Comparison of ENCODE assay signal across 37 cellular contexts in the genomic region with DNA sequence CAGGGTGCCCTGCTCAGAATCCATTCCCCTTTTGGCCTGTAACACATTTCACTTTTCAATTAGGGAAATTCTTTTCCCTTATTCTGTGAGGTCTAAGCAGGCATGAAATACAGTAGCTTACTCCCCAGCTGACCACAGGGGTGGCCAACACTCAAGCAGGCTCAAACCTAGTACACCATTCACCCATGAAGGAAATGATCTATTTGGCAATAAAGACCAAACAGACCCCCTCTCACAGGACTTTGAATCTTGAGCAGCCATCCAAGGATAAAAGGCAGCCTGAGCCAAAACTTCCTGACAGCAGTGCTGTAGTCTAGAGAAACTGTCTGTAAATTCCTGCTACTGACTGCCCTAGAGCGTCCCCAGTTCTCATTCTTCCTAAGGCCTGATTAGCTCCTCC. TPM values are rescaled to one million over a fixed set of nuclear protein-coding genes. Genes with fewer than 3 reads are reported as not detected.
DNase-seq lines count a peak whose midpoint lies in the region; ATAC-seq, FAIRE-seq and TF ChIP-seq lines count a peak whose summit lies in the region.
"Had no signal": no experiment of that assay in that cellular context is flagged by ENCODE, and none has a peak within 500 bp of the region (broad histone marks: within the 10 kb centered on the region; RNA-seq: fewer than 3 reads in every experiment).

No MANE protein-coding gene starts in this region.

- H3K36me3 Mint-ChIP-seq in activated CD8-positive, alpha-beta T cell treated with anti-CD3 and anti-CD28 coated beads for 36 hours (ENCODE audit: low read depth), result peaks cover 9% of the 10 kb centered on the region
- peaks cover 3 to 30% (median 11%) of the 10 kb centered on the region in 3 donors for H3K36me3 Mint-ChIP-seq in naive thymus-derived CD8-positive, alpha-beta T cell

- no peaks in the 10 kb centered on the region for H3K9me3 ChIP-seq in thyroid gland
- H3K9me3 ChIP-seq: BE2C had no signal

- CTCF ChIA-PET in activated CD8-positive, alpha-beta T cell treated with anti-CD3 and anti-CD28 coated beads for 36 hours (lab: Charles Lee), result no interaction called here

- intact Hi-C loops in thyroid gland (cut with DNase I), result no loop called here
- intact Hi-C loops in activated CD8-positive, alpha-beta T cell treated with anti-CD3 and anti-CD28 coated beads for 36 hours (cut with micrococcal nuclease), result no loop called here

- H3K27ac ChIP-seq in thyroid gland, result peak overlapping the region in 1 of 3 donors; percentile 35
- H3K27ac ChIP-seq: 22Rv1; A549; BLaER1; BLaER1 treated with 17β-estradiol and CSF1 and Interleukin-3, amounts not matched to agents 10 nM and 100 nM; C4-2B had no signal

- TF ChIP-seq POLR2A in thyroid gland (IDR thresholded peaks at IDR 0.05), result no peak

- FAIRE-seq in RCC 7860 (lab: Jason Lieb, UNC), result no peak
- FAIRE-seq: A204.1, A549, D721Med had no signal

- peak; percentile 80 for DNase-seq in left kidney (ENCODE audit: low read depth, low spot score)
- peak; percentile 47 for DNase-seq in renal cortical epithelial cell (ENCODE audit: low read depth)
- DNase-seq in thyroid gland, result peak; percentile 60 to 64
- DNase-seq in activated CD8-positive, alpha-beta T cell treated with anti-CD3 and anti-CD28 coated beads for 36 hours, result no peak
- no peak for DNase-seq in naive thymus-derived CD8-positive, alpha-beta T cell
- no peak for DNase-seq in RCC 7860 (ENCODE audit: low spot score)
- DNase-seq: 8988T; ACHN; AML-193; BE2C; C1 segment of cervical spinal cord; Caco-2; Calu3; CD4-positive, alpha-beta memory T cell; CD4-positive, alpha-beta T cell; CD4-positive, CD25-positive, alpha-beta regulatory T cell; CD8-positive, alpha-beta memory T cell; CD8-positive, alpha-beta T cell; COR-L47; DMS 273 treated with DMSO at 0.1 percent for 48 hours; DMS153; DMS53; DMS79; DMS79 treated with DMSO at 0.1 percent for 48 hours; DND-41; EL had no signal

- H3K4me3 ChIP-seq in thyroid gland (replicated peaks in 1 of 3), result no peak overlapping the region
- H3K4me3 ChIP-seq: A549; BLaER1; BLaER1 treated with 17β-estradiol and CSF1 and Interleukin-3, amounts not matched to agents 10 nM and 100 nM had no signal

- H3K27me3 ChIP-seq in thyroid gland, result no peaks in the 10 kb centered on the region
- H3K27me3 ChIP-seq: BE2C; BLaER1; BLaER1 treated with 17β-estradiol and CSF1 and Interleukin-3, amounts not matched to agents 10 nM and 100 nM had no signal

- TF ChIP-seq CTCF in thyroid gland (IDR thresholded peaks at IDR 0.05), result no peak
- TF ChIP-seq CTCF in activated CD8-positive, alpha-beta T cell treated with anti-CD3 and anti-CD28 coated beads for 36 hours (IDR thresholded peaks at IDR 0.05), result no peak

- H3K27me3 Mint-ChIP-seq in activated CD8-positive, alpha-beta T cell treated with anti-CD3 and anti-CD28 coated beads for 36 hours, result no peaks in the 10 kb centered on the region
- H3K27me3 Mint-ChIP-seq in naive thymus-derived CD8-positive, alpha-beta T cell, result no peaks in the 10 kb centered on the region
- H3K27me3 Mint-ChIP-seq: B cell; CD4-positive, alpha-beta memory T cell; CD4-positive, alpha-beta T cell; CD4-positive, CD25-positive, alpha-beta regulatory T cell; CD8-positive, alpha-beta memory T cell had no signal

- no peak for ATAC-seq in activated CD8-positive, alpha-beta T cell treated with anti-CD3 and anti-CD28 coated beads for 36 hours
- no peak for ATAC-seq in naive thymus-derived CD8-positive, alpha-beta T cell
- ATAC-seq: A549; CD8-positive, alpha-beta T cell had no signal

- H3K36me3 ChIP-seq in thyroid gland, result no peaks in the 10 kb centered on the region
- H3K36me3 ChIP-seq: BE2C had no signal

- peaks cover 4% of the 10 kb centered on the region for H3K9me3 Mint-ChIP-seq in activated CD8-positive, alpha-beta T cell treated with anti-CD3 and anti-CD28 coated beads for 36 hours
- peaks cover 0 to 6% (median 1%) of the 10 kb centered on the region in 9 donors for H3K9me3 Mint-ChIP-seq in naive thymus-derived CD8-positive, alpha-beta T cell
- H3K9me3 Mint-ChIP-seq: CD4-positive, alpha-beta T cell had no signal

- H3K4me1 Mint-ChIP-seq in activated CD8-positive, alpha-beta T cell treated with anti-CD3 and anti-CD28 coated beads for 36 hours (ENCODE audit: low read depth), result peaks cover 22% of the 10 kb centered on the region
- H3K4me1 Mint-ChIP-seq in naive thymus-derived CD8-positive, alpha-beta T cell, result peaks cover 19 to 37% (median 24%) of the 10 kb centered on the region in 4 donors

- no peak overlapping the region for H3K27ac Mint-ChIP-seq in activated CD8-positive, alpha-beta T cell treated with anti-CD3 and anti-CD28 coated beads for 36 hours
- H3K27ac Mint-ChIP-seq in naive thymus-derived CD8-positive, alpha-beta T cell, result no peak overlapping the region
- H3K27ac Mint-ChIP-seq: B cell; CD14-positive monocyte; CD4-positive, alpha-beta memory T cell; CD4-positive, alpha-beta T cell; CD4-positive, CD25-positive, alpha-beta regulatory T cell; CD8-positive, alpha-beta T cell had no signal

- H3K4me3 Mint-ChIP-seq in activated CD8-positive, alpha-beta T cell treated with anti-CD3 and anti-CD28 coated beads for 36 hours, result no peak overlapping the region
- H3K4me3 Mint-ChIP-seq in naive thymus-derived CD8-positive, alpha-beta T cell, result no peak overlapping the region
- H3K4me3 Mint-ChIP-seq: B cell; CD14-positive monocyte; CD4-positive, alpha-beta memory T cell; CD4-positive, alpha-beta T cell; CD4-positive, CD25-positive, alpha-beta regulatory T cell; CD8-positive, alpha-beta memory T cell; CD8-positive, alpha-beta T cell had no signal

- WGBS in thyroid gland, 2 donors, result 42 to 54% methylated on average over 1 of the region's 1 CpG

- POLR2A ChIA-PET in activated CD8-positive, alpha-beta T cell treated with anti-CD3 and anti-CD28 coated beads for 36 hours (lab: Charles Lee), result no interaction called here
- POLR2A ChIA-PET in naive thymus-derived CD8-positive, alpha-beta T cell (lab: Charles Lee), result no interaction called here

- peaks cover 14 to 37% of the 10 kb centered on the region in 2 donors for H3K4me1 ChIP-seq in thyroid gland
- H3K4me1 ChIP-seq: A549; BE2C; BLaER1; BLaER1 treated with 17β-estradiol and CSF1 and Interleukin-3, amounts not matched to agents 10 nM and 100 nM; Caco-2 had no signal

RNA-seq across cellular contexts. Expression of a gene that starts 17.7 kb away (rescaled TPM):
- total RNA-seq in renal cortical epithelial cell (8.9 and 12.2 TPM in 2 replicates), thyroid gland (10 to 100 TPM; 18.6 to 32.3 (median 25.6) TPM)
- total RNA-seq in activated CD8-positive, alpha-beta T cell treated with anti-CD3 and anti-CD28 coated beads for 36 hours, result 10 to 100 TPM; 13.2 to 14.8 TPM
- 10 to 100 TPM; 14.0 to 16.6 TPM for total RNA-seq in naive thymus-derived CD8-positive, alpha-beta T cell
- 10 to 100 TPM; 11.1 to 13.9 (median 12.3) TPM for polyA plus RNA-seq in naive thymus-derived CD8-positive, alpha-beta T cell

RNA-seq across cellular contexts. Expression of a gene that starts 48.2 kb away (rescaled TPM):
- total RNA-seq in renal cortical epithelial cell (0.35 and 0.70 TPM in 2 replicates), thyroid gland (10 to 100 TPM in 3 of 4 donors, 1 to 10 TPM in 1; 5.6 to 21.4 (median 18.1) TPM)
- 1 to 10 TPM in 1 of 2 experiments, under 1 TPM in 1; 0.77 to 1.1 TPM for total RNA-seq in activated CD8-positive, alpha-beta T cell treated with anti-CD3 and anti-CD28 coated beads for 36 hours
- total RNA-seq in naive thymus-derived CD8-positive, alpha-beta T cell, result 1 to 10 TPM in 1 of 2 experiments, under 1 TPM in 1; 0.82 to 1.4 TPM
- under 1 TPM; 0.05 to 0.39 (median 0.08) TPM for polyA plus RNA-seq in naive thymus-derived CD8-positive, alpha-beta T cell
- total RNA-seq: A172; Caco-2; CD4-positive, alpha-beta memory T cell; CD4-positive, CD25-positive, alpha-beta regulatory T cell had no signal
- polyA plus RNA-seq: BJ, CD14-positive monocyte had no signal

Comparison
In these comparisons a context has a peak if more than half of its experiments do, and no peak if none do; other contexts are left out.
1. DNase-seq: peak in left kidney (single experiment), renal cortical epithelial cell (single experiment) and thyroid gland (2 of 2); none in activated CD8-positive, alpha-beta T cell treated with anti-CD3 and anti-CD28 coated beads for 36 hours (single experiment), naive thymus-derived CD8-positive, alpha-beta T cell (0 of 10) and RCC 7860 (single experiment).